ENCODE assay signal across 1 cellular context in the genomic region with DNA sequence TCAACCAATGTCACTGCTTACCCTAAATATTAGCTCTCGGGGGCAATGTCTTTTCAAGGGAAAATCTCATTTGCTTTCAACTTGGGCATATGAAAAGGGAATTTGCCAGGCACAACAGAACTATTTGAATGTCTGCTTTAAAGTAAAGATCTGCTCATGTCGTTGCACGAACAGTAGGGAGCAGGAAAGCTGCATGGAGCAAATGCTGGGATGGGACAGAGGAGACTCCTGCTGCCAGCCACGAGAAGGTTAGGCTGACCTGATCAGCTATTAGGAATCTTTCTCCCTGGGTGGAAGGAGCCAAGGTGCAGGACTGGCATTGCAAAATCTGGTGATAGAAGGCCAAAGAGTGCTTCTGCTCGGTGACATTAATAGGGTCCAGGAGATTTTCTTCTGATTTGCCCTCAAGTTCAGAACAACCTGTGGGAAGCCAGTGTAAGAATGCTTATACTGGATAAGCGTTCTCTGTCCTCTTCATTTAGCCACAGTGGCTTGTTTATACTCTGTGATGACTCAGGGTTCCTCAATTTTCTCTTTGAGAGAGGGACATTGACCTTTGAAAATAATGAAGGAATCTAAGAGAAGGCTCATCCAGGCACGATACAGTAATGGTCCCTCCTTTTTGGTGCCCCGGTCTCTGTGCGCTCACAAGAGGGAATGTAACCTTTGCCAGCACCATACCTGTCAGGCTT.
TF ChIP-seq lines count a peak whose summit lies in the region.

No MANE protein-coding gene starts in this region.

TF ChIP-seq in IMR-90, 13 proteins besides CTCF, POLR2A, EP300 and RAD21:
- TF ChIP-seq SMC3 (IDR thresholded peaks at IDR 0.05; ENCODE audit: low read depth, low read length) (peak; percentile 35), CEBPB (IDR thresholded peaks at IDR 0.05; ENCODE audit: low read depth, low read length) (no peak)
- TF ChIP-seq, protein P1, sequence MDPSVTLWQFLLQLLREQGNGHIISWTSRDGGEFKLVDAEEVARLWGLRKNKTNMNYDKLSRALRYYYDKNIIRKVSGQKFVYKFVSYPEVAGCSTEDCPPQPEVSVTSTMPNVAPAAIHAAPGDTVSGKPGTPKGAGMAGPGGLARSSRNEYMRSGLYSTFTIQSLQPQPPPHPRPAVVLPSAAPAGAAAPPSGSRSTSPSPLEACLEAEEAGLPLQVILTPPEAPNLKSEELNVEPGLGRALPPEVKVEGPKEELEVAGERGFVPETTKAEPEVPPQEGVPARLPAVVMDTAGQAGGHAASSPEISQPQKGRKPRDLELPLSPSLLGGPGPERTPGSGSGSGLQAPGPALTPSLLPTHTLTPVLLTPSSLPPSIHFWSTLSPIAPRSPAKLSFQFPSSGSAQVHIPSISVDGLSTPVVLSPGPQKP (IDR thresholded peaks at IDR 0.05; ENCODE audit: borderline replicate concordance, low read depth, low read length), result no peak
